Comparison of ENCODE assay signal across 1 cellular context in the genomic region with DNA sequence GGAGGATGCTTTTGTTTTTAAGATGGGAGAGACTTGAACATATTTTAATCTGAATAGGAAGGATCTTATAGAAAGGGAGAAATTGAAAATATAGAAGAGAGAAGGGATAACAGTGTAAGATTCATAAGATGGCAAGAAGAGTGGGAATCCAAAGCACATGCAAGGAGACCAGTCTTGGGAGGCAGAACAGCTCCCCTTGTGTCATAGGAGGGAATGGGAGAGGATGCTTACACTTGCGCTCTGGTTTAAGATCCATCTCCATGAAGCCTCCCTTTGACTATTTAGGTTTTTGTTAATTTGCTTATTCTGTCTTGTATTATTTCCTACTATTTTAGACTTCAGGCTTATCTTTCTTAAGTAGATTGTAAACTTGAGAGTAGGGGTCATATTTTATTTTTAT.
TF ChIP-seq lines count a peak whose summit lies in the region.

No MANE protein-coding gene starts in this region.

TF ChIP-seq in WTC11, 78 proteins besides CTCF, POLR2A, EP300 and RAD21:
- no peak for TF ChIP-seq NFATC4 (CRISPR knock-in tag; IDR thresholded peaks at IDR 0.05)
- no peak for TF ChIP-seq NFYB (CRISPR knock-in tag; conservative IDR thresholded peaks at IDR 0.05; ENCODE audit: low read depth)
- TF ChIP-seq TCF7 (CRISPR knock-in tag; IDR thresholded peaks at IDR 0.05; ENCODE audit: low read depth) = no peak
TF ChIP-seq in WTC11: peak in this region for 0.
